In the genomic region with DNA sequence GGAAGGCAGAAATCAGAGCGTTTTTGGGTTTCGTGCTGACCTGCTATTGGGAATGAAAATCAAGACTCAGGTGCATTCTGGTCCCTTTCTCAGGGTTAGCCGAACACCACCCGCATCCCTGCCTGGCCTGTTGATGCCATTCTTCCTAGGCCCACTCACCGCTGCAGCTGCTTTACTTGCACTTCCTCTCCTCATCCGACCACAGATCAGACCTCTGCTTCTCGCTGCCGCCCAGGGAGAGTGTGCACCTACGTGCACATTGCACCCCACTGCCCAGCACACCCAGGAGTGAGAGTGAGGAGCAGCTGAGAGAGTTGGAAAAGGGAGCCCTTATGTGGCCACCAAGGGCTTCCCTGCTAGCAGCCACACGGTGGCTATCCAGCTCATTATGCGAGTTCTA, we compare ENCODE assay signal across 15 cellular contexts. TPM values are rescaled to one million over a fixed set of nuclear protein-coding genes. Genes with fewer than 3 reads are reported as not detected.
"Had no signal": no experiment of that assay in that cellular context is flagged by ENCODE, and none has a peak within 500 bp of the region (broad histone marks: within the 10 kb centered on the region; RNA-seq: fewer than 3 reads in every experiment).

No MANE protein-coding gene starts in this region.

RNA-seq across cellular contexts. Expression of a gene that starts 12.2 kb away (rescaled TPM):
- total RNA-seq: activated B cell treated with CpG ODN at 0.5 μM for 24 hours; activated CD4-positive, alpha-beta memory T cell treated with anti-CD3 and anti-CD28 coated beads for 36 hours; activated naive CD4-positive, alpha-beta T cell treated with anti-CD3 and anti-CD28 coated beads for 36 hours; activated naive CD4-positive, alpha-beta T cell treated with anti-CD3 and anti-CD28 coated beads, Interleukin-2, amount 50 U/mL, for 72 hours; activated T-cell treated with anti-CD3 and anti-CD28 coated beads, Interleukin-2, amount 50 U/mL, for 4 hours; activated T-helper 1 cell treated with anti-CD3 and anti-CD28 coated beads, Interleukin-12 subunit alpha, Interleukin-12 subunit beta, Interleukin-2, Interleukin-4 antibody, amounts not matched to agents 30 ng/mL and 10 ng/mL and 1 ng/mL, durations not matched to agents 14 hours and 24 hours and 36 hours; adrenal gland; astrocyte; body of pancreas; breast epithelium; MCF 10A; Peyer's patch; SJSA1 had no signal
- polyA plus RNA-seq: adrenal gland, SK-N-SH had no signal

RNA-seq across cellular contexts. Expression of a gene that starts 49.8 kb away (rescaled TPM):
- total RNA-seq: activated B cell treated with CpG ODN at 0.5 μM for 24 hours; activated CD4-positive, alpha-beta memory T cell treated with anti-CD3 and anti-CD28 coated beads for 36 hours; activated naive CD4-positive, alpha-beta T cell treated with anti-CD3 and anti-CD28 coated beads for 36 hours; activated naive CD4-positive, alpha-beta T cell treated with anti-CD3 and anti-CD28 coated beads, Interleukin-2, amount 50 U/mL, for 72 hours; activated T-cell treated with anti-CD3 and anti-CD28 coated beads, Interleukin-2, amount 50 U/mL, for 4 hours; activated T-helper 1 cell treated with anti-CD3 and anti-CD28 coated beads, Interleukin-12 subunit alpha, Interleukin-12 subunit beta, Interleukin-2, Interleukin-4 antibody, amounts not matched to agents 30 ng/mL and 10 ng/mL and 1 ng/mL, durations not matched to agents 14 hours and 24 hours and 36 hours; adrenal gland; astrocyte; body of pancreas; breast epithelium; cardiac septum; MCF 10A; Peyer's patch; SJSA1 had no signal
- polyA plus RNA-seq: adrenal gland had no signal

RNA-seq across cellular contexts. Expression of a gene that starts 57.6 kb away (rescaled TPM):
- total RNA-seq: activated naive CD4-positive, alpha-beta T cell treated with anti-CD3 and anti-CD28 coated beads for 36 hours; activated naive CD4-positive, alpha-beta T cell treated with anti-CD3 and anti-CD28 coated beads, Interleukin-2, amount 50 U/mL, for 72 hours; activated T-cell treated with anti-CD3 and anti-CD28 coated beads, Interleukin-2, amount 50 U/mL, for 4 hours; astrocyte; body of pancreas; cardiac septum; SJSA1 had no signal
